Comparison of ENCODE assay signal across 2 cellular contexts in genomic region chr10:43099339-43099738, GRCh38. TPM values are rescaled to one million over a fixed set of nuclear protein-coding genes. Genes with fewer than 3 reads are reported as not detected.
"Had no signal": no experiment of that assay in that cellular context is flagged by ENCODE, and none has a peak within 500 bp of the region (broad histone marks: within the 10 kb centered on the region; RNA-seq: fewer than 3 reads in every experiment).

No MANE protein-coding gene starts in this region.

RNA-seq across cellular contexts. Expression of gene RET, which starts 22.5 kb away (rescaled TPM):
- total RNA-seq: LHCN-M2, MCF 10A had no signal
